8 cellular contexts compared by ENCODE assay signal in genomic region chr11:73288873-73289707, GRCh38. TPM values are rescaled to one million over a fixed set of nuclear protein-coding genes. Genes with fewer than 3 reads are reported as not detected.
A peak's percentile ranks its signal among the peaks of the same experiment; 100 is the strongest.
DNase-seq lines count a peak whose midpoint lies in the region; ATAC-seq and TF ChIP-seq lines count a peak whose summit lies in the region.

No MANE protein-coding gene starts in this region.

- peaks cover 4% of the 10 kb centered on the region for H3K27me3 Mint-ChIP-seq in T-helper 17 cell

- H3K27me3 ChIP-seq in iPS-15b (ENCODE audit: control insufficient read depth, insufficient read depth, low read length) (peaks cover 2% of the 10 kb centered on the region), gastrocnemius medialis (no peaks in the 10 kb centered on the region)

- no peak for TF ChIP-seq POLR2A in gastrocnemius medialis (IDR thresholded peaks at IDR 0.05)

- H3K27ac ChIP-seq in gastrocnemius medialis = peak overlapping the region in 3 of 4 donors; percentile 31 to 61 (median 50)

- H3K4me1 ChIP-seq in iPS-15b (ENCODE audit: control insufficient read depth, insufficient read depth, low read length) (no peaks in the 10 kb centered on the region), gastrocnemius medialis (peaks cover 3 to 5% of the 10 kb centered on the region in 2 donors)

- H3K4me3 Mint-ChIP-seq in T-helper 17 cell = peak overlapping the region; percentile 50

- H3K27ac Mint-ChIP-seq in T-helper 17 cell = peak overlapping the region; percentile 79

- DNase-seq in NCI-H1417 (lab: John Stamatoyannopoulos, UW) (peak; percentile 62 to 88 (median 73)), NCI-H1417 treated with DMSO at 0.1 percent for 48 hours (lab: John Stamatoyannopoulos, UW) (no peak), HFF-Myc (ENCODE audit: extremely low read depth, low read depth) (no peak), NAMALWA (ENCODE audit: low spot score) (peak; percentile 80), T-helper 17 cell (peak; percentile 23 to 50 (median 27)), brain pericyte (ENCODE audit: low read depth, low spot score) (peak; percentile 60), gastrocnemius medialis (peak; percentile 48 to 64)

- H3K9me3 ChIP-seq in T-helper 17 cell (ENCODE audit: control insufficient read depth, low read length, poor library complexity, severe bottlenecking) = no peaks in the 10 kb centered on the region
- H3K9me3 ChIP-seq in iPS-15b (ENCODE audit: control insufficient read depth, insufficient read depth, low read length) = no peaks in the 10 kb centered on the region
- H3K9me3 ChIP-seq in gastrocnemius medialis = no peaks in the 10 kb centered on the region

- H3K36me3 ChIP-seq in iPS-15b (ENCODE audit: control insufficient read depth, insufficient read depth, low read length) = no peaks in the 10 kb centered on the region
- H3K36me3 ChIP-seq in gastrocnemius medialis = no peaks in the 10 kb centered on the region

- peaks cover under 1% of the 10 kb centered on the region for H3K36me3 Mint-ChIP-seq in T-helper 17 cell (ENCODE audit: low read depth)

- peaks cover 22% of the 10 kb centered on the region for H3K4me1 Mint-ChIP-seq in T-helper 17 cell

- H3K4me3 ChIP-seq in HFF-Myc (replicated peaks; ENCODE audit: low read depth, low read length) (no peak overlapping the region), iPS-15b (ENCODE audit: low read depth, low read length) (peak overlapping the region; percentile 23), gastrocnemius medialis (peak overlapping the region; percentile 23 to 52 (median 28))

- intact Hi-C loops in gastrocnemius medialis (cut with DNase I; ENCODE audit: low total_unique reads) = loop anchor here (1.0 to 2.0 kb wide), 4 partner anchors 26 to 458 kb away; no protein-coding TSS in a partner anchor

- in situ Hi-C loops in gastrocnemius medialis (cut with MboI; ENCODE audit: low sequenced_read_pairs in 4 of 4) = loop anchor here (5.0 to 25.0 kb wide), 2 partner anchors 102 to 452 kb away; no protein-coding TSS in a partner anchor

- peak; percentile 98 for TF ChIP-seq CTCF in HFF-Myc (IDR thresholded peaks at IDR 0.05; ENCODE audit: low read depth, low read length, missing control alignments)
- peak; percentile 90 to 96 (median 94) for TF ChIP-seq CTCF in gastrocnemius medialis (IDR thresholded peaks at IDR 0.05 in 4 of 5, conservative IDR thresholded peaks at IDR 0.05 in 1 of 5)

- H3K9ac ChIP-seq in iPS-15b (ENCODE audit: low read depth, low read length) = no peak overlapping the region

- peak; percentile 91 for ATAC-seq in T-helper 17 cell
- peak; percentile 78 to 80 for ATAC-seq in gastrocnemius medialis

RNA-seq across cellular contexts. Expression of gene P2RY6, which starts 17.0 kb away (rescaled TPM):
- total RNA-seq in T-helper 17 cell (not detected), gastrocnemius medialis (1 to 10 TPM in 2 of 4 donors, under 1 TPM in 1, not detected in 1; 0.78 to 2.8 (median 1.1) TPM)

RNA-seq across cellular contexts. Expression of gene ARHGEF17, which starts 19.0 kb away (rescaled TPM):
- under 1 TPM in 1 of 2 donors, not detected in 1; 0.17 TPM for total RNA-seq in T-helper 17 cell
- 10 to 100 TPM in 3 of 4 donors, 1 to 10 TPM in 1; 8.9 to 16.9 (median 13.9) TPM for total RNA-seq in gastrocnemius medialis

Comparison
In these comparisons a context has a peak if more than half of its experiments do, and no peak if none do; other contexts are left out.
1. DNase-seq: peak in NCI-H1417 (3 of 3), NAMALWA (single experiment), T-helper 17 cell (3 of 3), brain pericyte (single experiment) and gastrocnemius medialis (2 of 2); none in NCI-H1417 treated with DMSO at 0.1 percent for 48 hours (single experiment) and HFF-Myc (single experiment).
2. RNA of gene ARHGEF17, which starts 19.0 kb away (total RNA-seq): 8.9 to 16.9 TPM in gastrocnemius medialis; 0.17 TPM in T-helper 17 cell; every median in the first group is over 4 times any median in the second.